Comparison of ENCODE assay signal across 9 cellular contexts in the genomic region with DNA sequence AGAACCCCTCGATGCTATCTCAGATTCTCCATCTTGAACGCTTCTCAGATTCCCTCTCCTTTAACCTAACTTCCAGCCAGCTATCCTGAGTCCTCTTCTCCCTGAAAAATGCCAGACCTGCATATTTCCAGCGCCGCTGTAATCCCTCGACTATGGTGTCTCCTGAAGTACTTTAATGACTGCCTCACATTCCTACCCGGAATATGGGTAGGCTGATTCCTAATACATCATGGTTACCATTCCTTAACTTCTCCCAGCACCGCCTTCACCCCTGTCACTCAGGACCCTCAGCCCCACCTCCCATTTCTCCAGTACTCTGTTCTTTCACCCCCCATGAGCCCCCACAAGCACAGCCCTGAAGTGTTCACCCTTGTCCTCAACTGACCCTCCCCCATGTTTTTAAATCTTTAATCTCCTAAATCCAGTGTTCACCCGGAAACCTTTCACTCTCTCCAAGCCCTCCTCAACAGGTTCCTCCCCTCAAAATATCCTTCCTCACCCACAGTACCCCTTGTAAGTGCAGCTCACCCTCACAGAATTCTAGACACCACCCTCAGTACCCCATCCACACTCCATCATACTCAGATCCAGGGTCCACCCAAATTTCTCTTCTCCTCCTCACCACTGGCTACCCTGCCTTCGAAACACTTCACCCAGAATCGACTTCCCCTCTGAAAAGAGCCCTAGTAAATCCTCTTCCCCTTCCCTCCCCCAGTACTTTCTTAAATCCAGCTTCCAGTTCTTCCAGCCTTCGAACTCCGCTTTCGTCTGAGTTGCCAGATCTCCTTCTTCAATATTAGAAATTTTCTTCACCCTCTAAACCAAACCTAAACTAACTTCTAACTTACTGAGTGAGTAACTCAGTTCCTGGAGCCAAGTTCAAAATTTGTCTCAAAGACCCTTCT. TPM values are rescaled to one million over a fixed set of nuclear protein-coding genes. Genes with fewer than 3 reads are reported as not detected.
DNase-seq lines count a peak whose midpoint lies in the region; ATAC-seq and TF ChIP-seq lines count a peak whose summit lies in the region.
"Had no signal": no experiment of that assay in that cellular context is flagged by ENCODE, and none has a peak within 500 bp of the region (broad histone marks: within the 10 kb centered on the region; RNA-seq: fewer than 3 reads in every experiment).

No MANE protein-coding gene starts in this region.

- peak overlapping the region; percentile 75 for H2BK120ac ChIP-seq in mesenchymal stem cell (ENCODE audit: low read depth, low read length)

- H3K4me2 ChIP-seq in DND-41 (ENCODE audit: insufficient read depth, low read length) (peak overlapping the region; percentile 70), mesenchymal stem cell (ENCODE audit: low read length, poor library complexity, severe bottlenecking) (peak overlapping the region; percentile 69)

- ATAC-seq in DND-41 (ENCODE audit: insufficient read depth, low read depth): no peak
- ATAC-seq in GM21825 (IDR thresholded peaks at IDR 0.05; ENCODE audit: unreplicated experiment): no peak

- H4K91ac ChIP-seq in mesenchymal stem cell (ENCODE audit: low read length): no peak overlapping the region

- peak overlapping the region; percentile 92 for H3K9ac ChIP-seq in DND-41 (ENCODE audit: low read depth, low read length)
- H3K9ac ChIP-seq in mesenchymal stem cell (ENCODE audit: low read length): peak overlapping the region; percentile 97

- DNase-seq in DND-41: no peak
- peak; percentile 52 for DNase-seq in NB4 (ENCODE audit: low read depth)
- DNase-seq in chondrocyte (ENCODE audit: low spot score): no peak
- DNase-seq in mesenchymal stem cell: peak; percentile 46
- DNase-seq in Ammon's horn (ENCODE audit: low spot score): no peak
- no peak for DNase-seq in occipital lobe (lab: John Stamatoyannopoulos, UW)
- DNase-seq in HUDEP-2 (lab: John Stamatoyannopoulos, UW; ENCODE audit: unreplicated experiment in 76 of 76): no peak

- no peak overlapping the region for H3K23ac ChIP-seq in mesenchymal stem cell (ENCODE audit: low read length in 2 of 2)

- no peaks in the 10 kb centered on the region for H3K27me3 ChIP-seq in DND-41 (ENCODE audit: insufficient read depth, low read length, poor library complexity)
- H3K27me3 ChIP-seq in mesenchymal stem cell (ENCODE audit: control insufficient read depth in 1 of 2, insufficient read depth in 1 of 2, low read length in 2 of 2): no peaks in the 10 kb centered on the region

- H3K4ac ChIP-seq in mesenchymal stem cell (ENCODE audit: low read depth in 1 of 2, low read length in 2 of 2): peak overlapping the region in 1 of 2 experiments; percentile 99

- H2AFZ ChIP-seq in DND-41 (ENCODE audit: low read depth, low read length) (peak overlapping the region; percentile 69), mesenchymal stem cell (ENCODE audit: low read depth, low read length) (no peak overlapping the region)

- WGBS in mesenchymal stem cell: 46% methylated on average over 13 of the region's 13 CpGs

- peaks cover 23% of the 10 kb centered on the region for H3K4me1 Mint-ChIP-seq in chondrocyte (ENCODE audit: low read depth)

- peak overlapping the region; percentile 76 for H4K8ac ChIP-seq in mesenchymal stem cell (ENCODE audit: low read length)

- H2BK5ac ChIP-seq in mesenchymal stem cell (ENCODE audit: low read depth, low read length, poor library complexity, severe bottlenecking): no peak overlapping the region

- H3K9me3 ChIP-seq in DND-41 (ENCODE audit: insufficient read depth, low read length, severe bottlenecking): no peaks in the 10 kb centered on the region
- H3K9me3 ChIP-seq in mesenchymal stem cell (ENCODE audit: control insufficient read depth, low read length): no peaks in the 10 kb centered on the region

- peak overlapping the region in 1 of 2 experiments; percentile 49 for H3K14ac ChIP-seq in mesenchymal stem cell (ENCODE audit: low read length in 2 of 2)

- H3K4me3 Mint-ChIP-seq in chondrocyte (ENCODE audit: unreplicated experiment): peak overlapping the region; percentile 97

- TF ChIP-seq POLR2A in NB4 (IDR thresholded peaks at IDR 0.05; ENCODE audit: extremely low read depth, insufficient read length): no peak

- H2BK15ac ChIP-seq in mesenchymal stem cell (ENCODE audit: low read depth, poor library complexity, severe bottlenecking): no peak overlapping the region

- H2BK12ac ChIP-seq in mesenchymal stem cell (ENCODE audit: low read length in 2 of 2): no peak overlapping the region

- H3K4me3 ChIP-seq in DND-41 (ENCODE audit: low read depth in 1 of 2, low read length in 2 of 2) (peak overlapping the region; percentile 25 to 60; a peak in 3 of 4 replicates), NB4 (ENCODE audit: low read depth, low read length) (peak overlapping the region; percentile 99), mesenchymal stem cell (ENCODE audit: insufficient read depth in 1 of 2, low read depth in 1 of 2, low read length in 2 of 2) (peak overlapping the region; percentile 76 to 83)

- H3K79me2 ChIP-seq in DND-41 (ENCODE audit: insufficient read depth, low read length): peaks cover 18% of the 10 kb centered on the region

- H3K79me1 ChIP-seq in mesenchymal stem cell (replicated peaks; ENCODE audit: low read length, poor library complexity, severe bottlenecking): peaks cover 21% of the 10 kb centered on the region

- peak overlapping the region; percentile 67 for H3K27ac ChIP-seq in DND-41 (ENCODE audit: low read length)
- peak overlapping the region; percentile 30 for H3K27ac ChIP-seq in mesenchymal stem cell (ENCODE audit: low read length, poor library complexity, severe bottlenecking)

- peaks cover 3% of the 10 kb centered on the region for H3K36me3 Mint-ChIP-seq in chondrocyte (ENCODE audit: low read depth)

- H3K9me3 Mint-ChIP-seq in chondrocyte (ENCODE audit: low read depth): no peaks in the 10 kb centered on the region

- no peaks in the 10 kb centered on the region for H4K20me1 ChIP-seq in DND-41 (ENCODE audit: insufficient read depth, low read length)

- H3K18ac ChIP-seq in mesenchymal stem cell (ENCODE audit: low read depth in 1 of 2, low read length in 2 of 2): peak overlapping the region; percentile 81 to 99

- H3K36me3 ChIP-seq in DND-41 (ENCODE audit: insufficient read depth, low read length) (peaks cover 17% of the 10 kb centered on the region), mesenchymal stem cell (ENCODE audit: control insufficient read depth in 1 of 2, insufficient read depth in 2 of 2, low read depth in 1 of 2, low read length in 2 of 2) (peaks cover 0 to 21% of the 10 kb centered on the region in 2 experiments)

- H2AK5ac ChIP-seq in mesenchymal stem cell (ENCODE audit: low read length, severe bottlenecking): peak overlapping the region; percentile 52

- no peak for TF ChIP-seq CTCF in DND-41 (IDR thresholded peaks at IDR 0.05; ENCODE audit: borderline replicate concordance, extremely low read depth, low read length, poor library complexity, severe bottlenecking)
- no peak for TF ChIP-seq CTCF in NB4 (IDR thresholded peaks at IDR 0.05; ENCODE audit: low read depth, low read length)
- no peak for TF ChIP-seq CTCF in chondrocyte (IDR thresholded peaks at IDR 0.05)

- H3K4me1 ChIP-seq in DND-41 (ENCODE audit: insufficient read depth, low read length): peaks cover 21% of the 10 kb centered on the region
- H3K4me1 ChIP-seq in mesenchymal stem cell (ENCODE audit: control insufficient read depth, insufficient read depth, low read depth, low read length): peaks cover 5% of the 10 kb centered on the region

- H3K27me3 Mint-ChIP-seq in chondrocyte (ENCODE audit: low read depth): no peaks in the 10 kb centered on the region

- peak overlapping the region; percentile 94 for H3K27ac Mint-ChIP-seq in chondrocyte (ENCODE audit: unreplicated experiment)

RNA-seq across cellular contexts. Expression of gene CPT2, which starts 0.9 kb away (rescaled TPM):
- total RNA-seq in chondrocyte (11.0 to 12.6 TPM (median 12.3 TPM) in 3 replicates), occipital lobe (4.2 TPM)
- 14.1 TPM for polyA plus RNA-seq in mesenchymal stem cell (2013, experiment 1 of 2)
- polyA plus RNA-seq in mesenchymal stem cell (2013, experiment 2 of 2): 13.6 TPM

RNA-seq across cellular contexts. Expression of gene CZIB, which starts 22.9 kb away (rescaled TPM):
- total RNA-seq in chondrocyte (39.7 to 49.3 TPM (median 41.6 TPM) in 3 replicates), occipital lobe (48.4 TPM)
- polyA plus RNA-seq in mesenchymal stem cell (2013, experiment 1 of 2): 48.5 TPM
- polyA plus RNA-seq in mesenchymal stem cell (2013, experiment 2 of 2): 51.0 TPM

RNA-seq across cellular contexts. Expression of gene MAGOH, which starts 40.8 kb away (rescaled TPM):
- 27.2 to 32.6 TPM (median 29.0 TPM) in 3 replicates for total RNA-seq in chondrocyte
- polyA plus RNA-seq in mesenchymal stem cell (2013, experiment 1 of 2): 53.3 TPM
- 54.6 TPM for polyA plus RNA-seq in mesenchymal stem cell (2013, experiment 2 of 2)
- 18.2 TPM for total RNA-seq in occipital lobe

RNA-seq across cellular contexts. Expression of gene SLC1A7, which starts 55.1 kb away (rescaled TPM):
- total RNA-seq in chondrocyte: not detected in 3 replicates
- 2.3 TPM for polyA plus RNA-seq in mesenchymal stem cell (2013, experiment 1 of 2)
- 2.2 TPM for polyA plus RNA-seq in mesenchymal stem cell (2013, experiment 2 of 2)
- not detected for total RNA-seq in occipital lobe
- total RNA-seq: T-helper 2 cell treated with Interferon-gamma antibody and Interleukin-4, amounts not matched to agents 100 ng/mL and 5 ng/mL, for 36 hours had no signal

Comparison
In these comparisons a context has a peak if more than half of its experiments do, and no peak if none do; other contexts are left out.
1. DNase-seq: peak in NB4 (single experiment) and mesenchymal stem cell (single experiment); none in DND-41 (single experiment), chondrocyte (single experiment), Ammon's horn (single experiment), occipital lobe (single experiment) and HUDEP-2 (0 of 76).
2. H3K4me3 ChIP-seq: peak in every context shown above with its lines; median percentile 99 in NB4; 80 in mesenchymal stem cell; 42 in DND-41.